Comparison of ENCODE assay signal across 8 cellular contexts in the genomic region with DNA sequence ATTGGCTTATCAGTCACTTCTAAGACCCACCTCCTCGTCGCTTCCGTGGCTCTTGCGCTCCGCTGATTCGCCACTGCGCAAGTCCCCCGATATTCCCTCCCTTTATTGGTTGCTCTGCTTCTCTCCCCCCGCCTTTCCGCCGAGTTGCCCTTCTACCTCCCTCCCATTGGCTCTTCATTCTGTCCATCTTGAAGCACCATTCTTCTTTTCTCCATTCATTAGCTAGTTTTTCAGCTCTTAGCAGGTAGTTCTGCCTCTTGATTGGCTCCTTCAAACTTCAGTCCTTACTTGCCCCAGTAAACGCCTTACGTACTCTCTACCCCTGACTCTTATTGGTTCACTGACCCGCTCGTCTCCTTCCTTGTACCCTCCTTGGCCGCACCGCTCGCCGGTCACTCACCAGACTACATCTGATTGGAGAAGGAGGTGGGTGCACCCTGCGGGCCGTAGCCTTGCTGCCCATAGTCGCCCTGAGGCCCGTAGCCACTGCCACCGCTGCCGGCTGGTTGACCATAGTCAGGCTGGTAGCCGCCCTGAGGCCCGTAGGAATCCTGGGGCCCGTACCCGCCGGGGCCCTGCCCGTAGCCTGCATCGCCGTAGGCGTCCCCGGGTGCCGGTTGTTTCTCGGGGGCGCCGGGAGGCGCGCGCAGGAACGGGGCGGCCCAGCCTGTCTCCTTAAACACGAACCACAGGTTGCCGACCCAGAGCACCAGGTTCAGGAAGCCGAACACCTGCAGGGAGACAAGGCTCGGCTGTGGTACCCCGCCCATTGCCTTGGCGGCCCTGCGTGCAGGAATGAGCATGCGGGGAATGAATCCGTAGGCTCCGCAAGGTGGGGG. TPM values are rescaled to one million over a fixed set of nuclear protein-coding genes. Genes with fewer than 3 reads are reported as not detected.
DNase-seq lines count a peak whose midpoint lies in the region; ATAC-seq, FAIRE-seq and TF ChIP-seq lines count a peak whose summit lies in the region.

No MANE protein-coding gene starts in this region.

- no peaks in the 10 kb centered on the region for H3K9me1 ChIP-seq in keratinocyte (ENCODE audit: control insufficient read depth, extremely low read depth, insufficient read depth, low read length)

- H4K20me1 ChIP-seq in keratinocyte (ENCODE audit: control insufficient read depth, extremely low read depth, insufficient read depth, low read length): no peaks in the 10 kb centered on the region

- H3K27ac ChIP-seq in keratinocyte (ENCODE audit: control insufficient read depth, insufficient read depth, low read length): peak overlapping the region; percentile 63

- H3K4me1 ChIP-seq in keratinocyte (ENCODE audit: control insufficient read depth, extremely low read depth, insufficient read depth, low read length): peaks cover 10% of the 10 kb centered on the region

- in situ Hi-C loops in GM18951 (cut with MboI; ENCODE audit: low sequenced_read_pairs, unreplicated experiment): no loop called here

- H3K27me3 ChIP-seq in keratinocyte (ENCODE audit: control insufficient read depth, extremely low read depth, insufficient read depth, low read length): no peaks in the 10 kb centered on the region

- H3K9ac ChIP-seq in keratinocyte (ENCODE audit: control insufficient read depth, extremely low read depth, insufficient read depth, low read length): peak overlapping the region; percentile 73

- H3K4me3 ChIP-seq in keratinocyte (ENCODE audit: control insufficient read depth in 2 of 3, extremely low read depth in 1 of 3, insufficient read depth in 2 of 3, low read depth in 1 of 3, low read length in 3 of 3): peak overlapping the region; percentile 66 to 69 (median 69)

- TF ChIP-seq POLR2A in GM18951 (IDR thresholded peaks at IDR 0.05; ENCODE audit: extremely low read depth, insufficient read depth, insufficient read length): peak; percentile 88

- H3K79me2 ChIP-seq in keratinocyte (ENCODE audit: control insufficient read depth, insufficient read depth, low read length): no peaks in the 10 kb centered on the region

- no peaks in the 10 kb centered on the region for H3K36me3 ChIP-seq in keratinocyte (ENCODE audit: control insufficient read depth in 2 of 2, extremely low read depth in 1 of 2, insufficient read depth in 2 of 2, low read length in 2 of 2)

- H3K4me2 ChIP-seq in keratinocyte (ENCODE audit: control insufficient read depth, extremely low read depth, insufficient read depth, low read depth, low read length): peak overlapping the region; percentile 69

- no peak for TF ChIP-seq CTCF in keratinocyte (optimal IDR thresholded peaks at IDR 0.05 in 1 of 3, IDR thresholded peaks at IDR 0.05 in 1 of 3, conservative IDR thresholded peaks at IDR 0.05 in 1 of 3; ENCODE audit: extremely low read depth in 1 of 3, insufficient read depth in 2 of 3, low read length in 3 of 3)

- no peaks in the 10 kb centered on the region for H3K9me3 ChIP-seq in keratinocyte (ENCODE audit: control insufficient read depth, low read depth, low read length)

- DNase-seq in AG08396 (ENCODE audit: low spot score): peak; percentile 92
- DNase-seq in NCI-H2227 treated with DMSO at 0.1 percent for 48 hours (lab: John Stamatoyannopoulos, UW): peak; percentile 99
- DNase-seq in activated CD4-positive, CD25-positive, alpha-beta regulatory T cell treated with anti-CD3 and anti-CD28 coated beads, Interleukin-2, amount 50 U/mL, for 72 hours: peak; percentile 75
- peak; percentile 86 to 89 for DNase-seq in cerebellar nuclear complex (lab: John Stamatoyannopoulos, UW)
- DNase-seq in keratinocyte (ENCODE audit: low read depth, low spot score): peak; percentile 98
- peak; percentile 85 for DNase-seq in stimulated activated CD4-positive, alpha-beta T cell treated with anti-CD3 and anti-CD28 coated beads, Interleukin-15, amount 100 ng/mL, for 24 hours

- peak; percentile 58 for FAIRE-seq in keratinocyte (lab: Jason Lieb, UNC)

- peak overlapping the region; percentile 56 for H2AFZ ChIP-seq in keratinocyte (ENCODE audit: control insufficient read depth, low read length)

- peak; percentile 93 for ATAC-seq in HG03175 (IDR thresholded peaks at IDR 0.05; ENCODE audit: unreplicated experiment)

- dilution Hi-C loops in keratinocyte (cut with MboI; ENCODE audit: extremely low pct_ligation_motif_present, low sequenced_read_pairs): no loop called here

RNA-seq across cellular contexts. Expression of a gene that starts 5.1 kb away (rescaled TPM):
- polyA plus RNA-seq in keratinocyte: 8.6 to 13.7 TPM (median 8.7 TPM) in 3 replicates
- 6.1 TPM for polyA plus RNA-seq in keratinocyte (2011; ENCODE audit: low read depth)
- 7.6 and 13.4 TPM in 2 replicates for polyA plus RNA-seq in keratinocyte (2011; cell fraction: cytosol; rRNA removed)
- polyA plus RNA-seq in keratinocyte (2011; cell fraction: nucleus; rRNA removed): 21.8 and 27.4 TPM in 2 replicates
- 18.0 and 18.8 TPM in 2 replicates for polyA plus RNA-seq in keratinocyte (2012; ENCODE audit: low replicate concordance)
- 8.8 to 43.9 TPM (median 9.4 TPM) in 3 replicates for polyA minus RNA-seq in keratinocyte
- polyA minus RNA-seq in keratinocyte (2011; cell fraction: cytosol; rRNA and poly(A)+ RNA removed): 23.8 TPM
- polyA minus RNA-seq in keratinocyte (2011; cell fraction: nucleus; rRNA and poly(A)+ RNA removed): 10.5 and 15.2 TPM in 2 replicates

RNA-seq across cellular contexts. Expression of a gene that starts 8.7 kb away (rescaled TPM):
- 0.07 to 0.23 TPM (median 0.13 TPM) in 3 replicates for polyA plus RNA-seq in keratinocyte
- polyA plus RNA-seq in keratinocyte (2011; ENCODE audit: low read depth): not detected
- polyA plus RNA-seq in keratinocyte (2011; cell fraction: cytosol; rRNA removed): 0.03 TPM in 1 of 2 replicates, not detected in the other
- polyA plus RNA-seq in keratinocyte (2011; cell fraction: nucleus; rRNA removed): 0.09 and 0.19 TPM in 2 replicates
- polyA plus RNA-seq in keratinocyte (2012; ENCODE audit: low replicate concordance): 0.21 and 0.22 TPM in 2 replicates
- 0.10 TPM in 2 of 3 replicates, not detected in the other for polyA minus RNA-seq in keratinocyte
- polyA minus RNA-seq in keratinocyte (2011; cell fraction: cytosol; rRNA and poly(A)+ RNA removed): not detected
- not detected in 2 replicates for polyA minus RNA-seq in keratinocyte (2011; cell fraction: nucleus; rRNA and poly(A)+ RNA removed)

RNA-seq across cellular contexts. Expression of a gene that starts 19.6 kb away (rescaled TPM):
- polyA plus RNA-seq in keratinocyte: 284 to 488 TPM (median 358 TPM) in 3 replicates
- polyA plus RNA-seq in keratinocyte (2011; ENCODE audit: low read depth): 19.3 TPM
- 435 and 483 TPM in 2 replicates for polyA plus RNA-seq in keratinocyte (2011; cell fraction: cytosol; rRNA removed)
- polyA plus RNA-seq in keratinocyte (2011; cell fraction: nucleus; rRNA removed): 270 and 305 TPM in 2 replicates
- 215 and 344 TPM in 2 replicates for polyA plus RNA-seq in keratinocyte (2012; ENCODE audit: low replicate concordance)
- 359 to 538 TPM (median 417 TPM) in 3 replicates for polyA minus RNA-seq in keratinocyte
- polyA minus RNA-seq in keratinocyte (2011; cell fraction: cytosol; rRNA and poly(A)+ RNA removed): 192 TPM
- polyA minus RNA-seq in keratinocyte (2011; cell fraction: nucleus; rRNA and poly(A)+ RNA removed): 54.7 and 87.5 TPM in 2 replicates

RNA-seq across cellular contexts. Expression of a gene that starts 28.7 kb away (rescaled TPM):
- polyA plus RNA-seq in keratinocyte: 0.51 to 0.62 TPM (median 0.59 TPM) in 3 replicates
- polyA plus RNA-seq in keratinocyte (2011; ENCODE audit: low read depth): 0.46 TPM
- 0.29 and 0.77 TPM in 2 replicates for polyA plus RNA-seq in keratinocyte (2011; cell fraction: cytosol; rRNA removed)
- 0.53 and 0.69 TPM in 2 replicates for polyA plus RNA-seq in keratinocyte (2011; cell fraction: nucleus; rRNA removed)
- 0.47 and 0.83 TPM in 2 replicates for polyA plus RNA-seq in keratinocyte (2012; ENCODE audit: low replicate concordance)
- polyA minus RNA-seq in keratinocyte: 0.20 to 0.40 TPM (median 0.22 TPM) in 3 replicates
- polyA minus RNA-seq in keratinocyte (2011; cell fraction: cytosol; rRNA and poly(A)+ RNA removed): not detected
- polyA minus RNA-seq in keratinocyte (2011; cell fraction: nucleus; rRNA and poly(A)+ RNA removed): 0.21 and 0.70 TPM in 2 replicates

RNA-seq across cellular contexts. Expression of a gene that starts 41.9 kb away (rescaled TPM):
- polyA plus RNA-seq in keratinocyte: 0.03 TPM in 1 of 3 replicates, not detected in the others
- polyA plus RNA-seq in keratinocyte (2011; ENCODE audit: low read depth): not detected
- polyA plus RNA-seq in keratinocyte (2011; cell fraction: cytosol; rRNA removed): not detected in 2 replicates
- 0.01 TPM in 1 of 2 replicates, not detected in the other for polyA plus RNA-seq in keratinocyte (2011; cell fraction: nucleus; rRNA removed)
- polyA plus RNA-seq in keratinocyte (2012; ENCODE audit: low replicate concordance): not detected in 2 replicates
- not detected in 3 replicates for polyA minus RNA-seq in keratinocyte
- polyA minus RNA-seq in keratinocyte (2011; cell fraction: cytosol; rRNA and poly(A)+ RNA removed): not detected
- not detected in 2 replicates for polyA minus RNA-seq in keratinocyte (2011; cell fraction: nucleus; rRNA and poly(A)+ RNA removed)

Comparison
In these comparisons a context has a peak if more than half of its experiments do, and no peak if none do; other contexts are left out.
1. Peak in every context shown above with its lines: DNase-seq, ATAC-seq, H3K4me3 ChIP-seq and H3K27ac ChIP-seq.